In the genomic region with DNA sequence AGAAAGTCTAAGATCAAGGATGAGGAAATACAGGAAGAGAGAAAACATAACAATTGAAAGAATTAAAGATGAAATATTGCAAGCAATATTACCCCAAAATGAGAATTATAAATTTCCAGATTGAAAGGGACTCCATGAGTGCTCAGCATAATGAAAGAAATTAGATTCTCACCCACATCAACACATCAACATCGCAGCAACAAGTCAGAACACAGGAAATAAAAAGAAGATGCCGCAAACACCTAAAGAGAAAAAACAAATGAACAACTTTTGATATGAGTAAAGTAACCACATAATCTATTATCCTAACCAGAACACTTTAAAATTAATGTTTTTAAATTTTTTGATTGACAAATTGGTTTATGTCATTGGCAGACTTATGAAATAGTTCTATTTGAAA, we compare ENCODE assay signal across 22 cellular contexts.
"Had no signal": no experiment of that assay in that cellular context is flagged by ENCODE, and none has a peak within 500 bp of the region (broad histone marks: within the 10 kb centered on the region; RNA-seq: fewer than 3 reads in every experiment).

No MANE protein-coding gene starts in this region.

- H3K4me1 ChIP-seq: ascending aorta, parathyroid adenoma had no signal

- H3K4me2 ChIP-seq: SK-N-SH had no signal

- H2AFZ ChIP-seq: parathyroid adenoma had no signal

- H3K4me3 Mint-ChIP-seq: activated B cell treated with CpG ODN at 0.5 μM for 24 hours; activated CD4-positive, alpha-beta T cell treated with anti-CD3 and anti-CD28 coated beads, Interleukin-2, amount 10 ng/mL, durations not matched to agents 24 days and 14 days; naive B cell; stimulated activated naive CD8-positive, alpha-beta T cell treated with anti-CD3 and anti-CD28 coated beads, Interleukin-15, Interleukin-2, amounts not matched to agents 100 ng/mL and 50 ng/mL, for 24 hours had no signal

- H3K27ac Mint-ChIP-seq: activated B cell treated with CpG ODN at 0.5 μM for 24 hours; activated CD4-positive, alpha-beta T cell treated with anti-CD3 and anti-CD28 coated beads, Interleukin-2, amount 10 ng/mL, durations not matched to agents 24 days and 14 days; stimulated activated naive CD8-positive, alpha-beta T cell treated with anti-CD3 and anti-CD28 coated beads, Interleukin-15, Interleukin-2, amounts not matched to agents 100 ng/mL and 50 ng/mL, for 24 hours had no signal

- H3K27ac ChIP-seq: ascending aorta, heart right ventricle, neutrophil, parathyroid adenoma, tibial nerve had no signal

- H3K9me2 ChIP-seq: SK-N-SH had no signal

- DNase-seq: activated B cell treated with CpG ODN at 0.5 μM for 24 hours; activated CD4-positive, alpha-beta T cell treated with anti-CD3 and anti-CD28 coated beads, Interleukin-2, amount 10 ng/mL, durations not matched to agents 24 days and 14 days; activated effector memory CD4-positive, alpha-beta T cell treated with Interleukin-2 at 50 U/mL for 16 hours; activated naive CD4-positive, alpha-beta T cell treated with anti-CD3 and anti-CD28 coated beads, Interleukin-2, amount 50 U/mL, for 16 hours; effector CD4-positive, alpha-beta T cell; heart right ventricle; left cardiac atrium; mesenchymal stem cell; mucosa of descending colon; naive B cell; retina; SK-N-SH; stimulated activated CD4-positive, alpha-beta T cell treated with anti-CD3 and anti-CD28 coated beads, Interleukin-12 subunit alpha, Interleukin-12 subunit beta, amount 100 ng/mL, for 4 hours; stimulated activated CD4-positive, alpha-beta T cell treated with anti-CD3 and anti-CD28 coated beads, Interleukin-1b, Interleukin-23, amount 100 ng/mL, for 48 hours; T-helper 9 cell had no signal

- H3K27me3 Mint-ChIP-seq: activated B cell treated with CpG ODN at 0.5 μM for 24 hours; activated CD4-positive, alpha-beta T cell treated with anti-CD3 and anti-CD28 coated beads, Interleukin-2, amount 10 ng/mL, durations not matched to agents 24 days and 14 days; naive B cell; stimulated activated naive CD8-positive, alpha-beta T cell treated with anti-CD3 and anti-CD28 coated beads, Interleukin-15, Interleukin-2, amounts not matched to agents 100 ng/mL and 50 ng/mL, for 24 hours had no signal

- H3K9me3 ChIP-seq: ascending aorta, mucosa of descending colon, neutrophil, SK-N-SH had no signal

- ATAC-seq: esophagus mucosa, heart right ventricle, left cardiac atrium, mucosa of descending colon had no signal

- H3K79me2 ChIP-seq: parathyroid adenoma had no signal

- H3K4me3 ChIP-seq: ascending aorta, heart right ventricle, mucosa of descending colon, tibial nerve had no signal

- H3K36me3 ChIP-seq: ascending aorta, heart right ventricle, neutrophil, tibial nerve had no signal

- H3K27me3 ChIP-seq: ascending aorta, heart right ventricle, neutrophil, tibial nerve had no signal

- FAIRE-seq: urothelium cell line had no signal

- H3K9ac ChIP-seq: parathyroid adenoma, SK-N-SH had no signal
